In genomic region chr4:112036881-112037280, GRCh38 we compare ENCODE assay signal across 26 cellular contexts.
A peak's percentile ranks its signal among the peaks of the same experiment; 100 is the strongest.
DNase-seq lines count a peak whose midpoint lies in the region; ATAC-seq and TF ChIP-seq lines count a peak whose summit lies in the region.
"Had no signal": no experiment of that assay in that cellular context is flagged by ENCODE, and none has a peak within 500 bp of the region (broad histone marks: within the 10 kb centered on the region; RNA-seq: fewer than 3 reads in every experiment).

No MANE protein-coding gene starts in this region.

- H3K9me3 Mint-ChIP-seq in mesothelial cell of epicardium, result no peaks in the 10 kb centered on the region
- H3K9me3 Mint-ChIP-seq: activated T-cell treated with anti-CD3 and anti-CD28 coated beads, Interleukin-2, amount 50 U/mL, for 24 hours; CD4-positive, alpha-beta T cell; nephron; stimulated activated naive CD8-positive, alpha-beta T cell treated with anti-CD3 and anti-CD28 coated beads, Interleukin-15, amount 100 ng/mL, for 72 hours had no signal

- no peak overlapping the region for H3K27ac ChIP-seq in Peyer's patch
- no peak overlapping the region for H3K27ac ChIP-seq in suprapubic skin
- H3K27ac ChIP-seq: ovary, SJSA1 had no signal

- H3K27ac Mint-ChIP-seq in mesothelial cell of epicardium, result peak overlapping the region; percentile 59
- H3K27ac Mint-ChIP-seq: activated T-cell treated with anti-CD3 and anti-CD28 coated beads, Interleukin-2, amount 50 U/mL, for 24 hours; CD4-positive, alpha-beta T cell; nephron; stimulated activated naive CD8-positive, alpha-beta T cell treated with anti-CD3 and anti-CD28 coated beads, Interleukin-15, amount 100 ng/mL, for 72 hours had no signal

- H3K36me3 Mint-ChIP-seq in mesothelial cell of epicardium, result no peaks in the 10 kb centered on the region

- WGBS in suprapubic skin, result 21% methylated on average over 3 of the region's 3 CpGs

- H3K9me3 ChIP-seq in Peyer's patch (no peaks in the 10 kb centered on the region), suprapubic skin (no peaks in the 10 kb centered on the region)
- H3K9me3 ChIP-seq: mucosa of descending colon, ovary, SJSA1 had no signal

- no peak for ATAC-seq in HG02678 (IDR thresholded peaks at IDR 0.05; ENCODE audit: unreplicated experiment)
- ATAC-seq: GM12878; mucosa of descending colon; stimulated activated naive CD8-positive, alpha-beta T cell treated with anti-CD3 and anti-CD28 coated beads, Interleukin-15, amount 100 ng/mL, for 72 hours had no signal

- peaks cover 16% of the 10 kb centered on the region for H3K4me1 Mint-ChIP-seq in mesothelial cell of epicardium
- H3K4me1 Mint-ChIP-seq: nephron; stimulated activated naive CD8-positive, alpha-beta T cell treated with anti-CD3 and anti-CD28 coated beads, Interleukin-15, amount 100 ng/mL, for 72 hours had no signal

- TF ChIP-seq POLR2A in Peyer's patch (IDR thresholded peaks at IDR 0.05) (no peak), suprapubic skin (IDR thresholded peaks at IDR 0.05) (no peak)

- no peak for TF ChIP-seq EP300 in suprapubic skin (IDR thresholded peaks at IDR 0.05)

- DNase-seq in AG10803 (ENCODE audit: low read depth) (peak; percentile 20), HCEC 1CT (peak; percentile 16), amniotic epithelial cell (ENCODE audit: low read depth) (peak; percentile 39), mesothelial cell of epicardium (ENCODE audit: low spot score in 2 of 2, unreplicated experiment in 2 of 2) (no peak), Peyer's patch (no peak), suprapubic skin (ENCODE audit: low spot score in 2 of 2) (no peak), SHP77 (lab: John Stamatoyannopoulos, UW) (no peak)
- DNase-seq: activated CD4-positive, alpha-beta T cell treated with anti-CD3 and anti-CD28 coated beads, Interleukin-2, amount 50 U/mL, for 1 hour; activated CD4-positive, CD25-positive, alpha-beta regulatory T cell; activated gamma-delta T cell; activated T-cell treated with anti-CD3 and anti-CD28 coated beads, Interleukin-2, amount 50 U/mL, for 24 hours; CD4-positive, alpha-beta T cell; central memory CD4-positive, alpha-beta T cell; erythroblast; IMR-90; mucosa of descending colon; NCI-H2107; ovary; RPMI8226; stimulated activated CD4-positive, alpha-beta T cell treated with anti-CD3 and anti-CD28 coated beads, Interleukin-1b, Interleukin-23, amount 100 ng/mL, for 48 hours; stimulated activated naive CD8-positive, alpha-beta T cell treated with anti-CD3 and anti-CD28 coated beads, Interleukin-15, amount 100 ng/mL, for 72 hours; T-helper 9 cell had no signal

- H3K4me3 ChIP-seq in AG10803 (ENCODE audit: low read length), result no peak overlapping the region
- no peak overlapping the region for H3K4me3 ChIP-seq in Peyer's patch
- H3K4me3 ChIP-seq in suprapubic skin, result no peak overlapping the region
- H3K4me3 ChIP-seq: GM12878, mucosa of descending colon, ovary, SJSA1 had no signal

- no peaks in the 10 kb centered on the region for H3K27me3 Mint-ChIP-seq in mesothelial cell of epicardium (ENCODE audit: low read depth)

- TF ChIP-seq CTCF in AG10803 (conservative IDR thresholded peaks at IDR 0.05; ENCODE audit: low read length) (no peak), mesothelial cell of epicardium (IDR thresholded peaks at IDR 0.05; ENCODE audit: unreplicated experiment) (no peak), Peyer's patch (IDR thresholded peaks at IDR 0.05) (no peak), suprapubic skin (IDR thresholded peaks at IDR 0.05) (no peak)

- no peak overlapping the region for H3K4me3 Mint-ChIP-seq in mesothelial cell of epicardium
- H3K4me3 Mint-ChIP-seq: activated T-cell treated with anti-CD3 and anti-CD28 coated beads, Interleukin-2, amount 50 U/mL, for 24 hours; CD4-positive, alpha-beta T cell; nephron; stimulated activated naive CD8-positive, alpha-beta T cell treated with anti-CD3 and anti-CD28 coated beads, Interleukin-15, amount 100 ng/mL, for 72 hours had no signal

- H3K4me1 ChIP-seq in Peyer's patch, result no peaks in the 10 kb centered on the region
- no peaks in the 10 kb centered on the region for H3K4me1 ChIP-seq in suprapubic skin
- H3K4me1 ChIP-seq: SJSA1 had no signal

- H3K36me3 ChIP-seq in Peyer's patch (no peaks in the 10 kb centered on the region), suprapubic skin (no peaks in the 10 kb centered on the region)
- H3K36me3 ChIP-seq: ovary, SJSA1 had no signal

- H3K27me3 ChIP-seq in Peyer's patch (no peaks in the 10 kb centered on the region), suprapubic skin (peaks cover 9% of the 10 kb centered on the region)
- H3K27me3 ChIP-seq: ovary had no signal

Comparison
In these comparisons a context has a peak if more than half of its experiments do, and no peak if none do; other contexts are left out.
1. DNase-seq: peak in AG10803 (single experiment), HCEC 1CT (single experiment) and amniotic epithelial cell (single experiment); none in mesothelial cell of epicardium (0 of 2), Peyer's patch (0 of 3), suprapubic skin (0 of 2) and SHP77 (0 of 2).